In genomic region chr11:61577383-61578118, GRCh38 we compare ENCODE assay signal across 14 cellular contexts. TPM values are rescaled to one million over a fixed set of nuclear protein-coding genes. Genes with fewer than 3 reads are reported as not detected.
DNase-seq lines count a peak whose midpoint lies in the region; ATAC-seq and TF ChIP-seq lines count a peak whose summit lies in the region.
"Had no signal": no experiment of that assay in that cellular context is flagged by ENCODE, and none has a peak within 500 bp of the region (broad histone marks: within the 10 kb centered on the region; RNA-seq: fewer than 3 reads in every experiment).

No MANE protein-coding gene starts in this region.

- intact Hi-C loops in left ventricle myocardium inferior (cut with micrococcal nuclease) (no loop called here), stomach (cut with DNase I; ENCODE audit: low total_unique reads) (no loop called here)

- H3K27ac Mint-ChIP-seq in activated CD4-positive, alpha-beta T cell treated with anti-CD3 and anti-CD28 coated beads, Interleukin-2, amount 10 ng/mL, durations not matched to agents 7 days and 5 days: peak overlapping the region; percentile 5
- no peak overlapping the region for H3K27ac Mint-ChIP-seq in effector memory CD8-positive, alpha-beta T cell

- H3K9me3 ChIP-seq in left ventricle myocardium inferior (replicated peaks) (no peaks in the 10 kb centered on the region), stomach (no peaks in the 10 kb centered on the region)
- H3K9me3 ChIP-seq: BLaER1, pancreas had no signal

- H3K27ac ChIP-seq in left ventricle myocardium inferior (replicated peaks) (peak overlapping the region; percentile 69), stomach (no peak overlapping the region)
- H3K27ac ChIP-seq: BLaER1, pancreas had no signal

- WGBS in stomach, 5 donors: 68 to 74% (median 71%) methylated on average over 7 of the region's 7 CpGs

- H3K36me3 ChIP-seq in left ventricle myocardium inferior (no peaks in the 10 kb centered on the region), stomach (no peaks in the 10 kb centered on the region)
- H3K36me3 ChIP-seq: BLaER1, pancreas had no signal

- ATAC-seq in SK-N-SH treated with all-trans-retinoic acid at 6 μM for 48 hours (peak; percentile 41), GM18511 (IDR thresholded peaks at IDR 0.05; ENCODE audit: unreplicated experiment) (no peak), HG03025 (IDR thresholded peaks at IDR 0.05; ENCODE audit: low FRiP score, unreplicated experiment) (no peak)
- no peak for ATAC-seq in effector memory CD8-positive, alpha-beta T cell (replicated peaks)
- ATAC-seq: activated CD4-positive, CD25-positive, alpha-beta regulatory T cell treated with anti-CD3 and anti-CD28 coated beads, Interleukin-2, amount 50 U/mL, for 24 hours; GM12878; pancreas had no signal

- H3K27me3 ChIP-seq in left ventricle myocardium inferior (ENCODE audit: low read depth) (peaks cover 12% of the 10 kb centered on the region), stomach (peaks cover 11 to 41% (median 14%) of the 10 kb centered on the region in 3 donors)
- H3K27me3 ChIP-seq: pancreas had no signal

- TF ChIP-seq EP300 in stomach (IDR thresholded peaks at IDR 0.05): no peak

- H3K4me1 ChIP-seq in left ventricle myocardium inferior: peaks cover 65% of the 10 kb centered on the region
- H3K4me1 ChIP-seq in stomach: peaks cover 12 to 27% (median 19%) of the 10 kb centered on the region in 4 donors

- H3K27me3 Mint-ChIP-seq in activated CD4-positive, alpha-beta T cell treated with anti-CD3 and anti-CD28 coated beads, Interleukin-2, amount 10 ng/mL, durations not matched to agents 7 days and 5 days: peaks cover 39% of the 10 kb centered on the region
- H3K27me3 Mint-ChIP-seq in effector memory CD8-positive, alpha-beta T cell: peaks cover 53 to 87% of the 10 kb centered on the region in 2 donors

- DNase-seq in activated CD4-positive, alpha-beta T cell treated with anti-CD3 and anti-CD28 coated beads, Interleukin-2, amount 10 ng/mL, durations not matched to agents 7 days and 5 days: no peak
- DNase-seq in activated CD4-positive, alpha-beta T cell treated with anti-CD3 and anti-CD28 coated beads, Interleukin-2, amount 50 U/mL, for 4 hours: no peak
- DNase-seq in left ventricle myocardium inferior (peak; percentile 48), stomach (peak; percentile 32)
- no peak for DNase-seq in effector memory CD8-positive, alpha-beta T cell
- DNase-seq: activated effector memory CD4-positive, alpha-beta T cell treated with anti-CD3 and anti-CD28 coated beads, Interleukin-2, amount 50 U/mL, for 16 hours; MM.1S had no signal

- no peak overlapping the region for H3K4me3 Mint-ChIP-seq in activated CD4-positive, alpha-beta T cell treated with anti-CD3 and anti-CD28 coated beads, Interleukin-2, amount 10 ng/mL, durations not matched to agents 7 days and 5 days
- H3K4me3 Mint-ChIP-seq in effector memory CD8-positive, alpha-beta T cell: no peak overlapping the region

- no peak for TF ChIP-seq POLR2A in stomach (IDR thresholded peaks at IDR 0.05)

- POLR2A ChIA-PET in activated CD4-positive, alpha-beta T cell treated with anti-CD3 and anti-CD28 coated beads, Interleukin-2, amount 10 ng/mL, durations not matched to agents 7 days and 5 days (lab: Charles Lee): no interaction called here

- peaks cover 14% of the 10 kb centered on the region for H3K4me1 Mint-ChIP-seq in activated CD4-positive, alpha-beta T cell treated with anti-CD3 and anti-CD28 coated beads, Interleukin-2, amount 10 ng/mL, durations not matched to agents 7 days and 5 days
- peaks cover 9 to 14% of the 10 kb centered on the region in 2 donors for H3K4me1 Mint-ChIP-seq in effector memory CD8-positive, alpha-beta T cell (ENCODE audit: low read depth in 2 of 2)

- TF ChIP-seq CTCF in left ventricle myocardium inferior (IDR thresholded peaks at IDR 0.05; ENCODE audit: borderline replicate concordance) (peak; percentile 58), stomach (IDR thresholded peaks at IDR 0.05) (peak in 1 of 7 experiments; percentile 13)

- CTCF ChIA-PET in activated CD4-positive, alpha-beta T cell treated with anti-CD3 and anti-CD28 coated beads, Interleukin-2, amount 10 ng/mL, durations not matched to agents 7 days and 5 days (lab: Charles Lee): no interaction called here

- no peaks in the 10 kb centered on the region for H3K9me3 Mint-ChIP-seq in activated CD4-positive, alpha-beta T cell treated with anti-CD3 and anti-CD28 coated beads, Interleukin-2, amount 10 ng/mL, durations not matched to agents 7 days and 5 days
- no peaks in the 10 kb centered on the region for H3K9me3 Mint-ChIP-seq in effector memory CD8-positive, alpha-beta T cell

- no peak overlapping the region for H3K4me3 ChIP-seq in left ventricle myocardium inferior
- no peak overlapping the region for H3K4me3 ChIP-seq in stomach
- H3K4me3 ChIP-seq: BLaER1, GM12878, pancreas had no signal

- H3K36me3 Mint-ChIP-seq in activated CD4-positive, alpha-beta T cell treated with anti-CD3 and anti-CD28 coated beads, Interleukin-2, amount 10 ng/mL, durations not matched to agents 7 days and 5 days (ENCODE audit: low read depth): no peaks in the 10 kb centered on the region
- H3K36me3 Mint-ChIP-seq in effector memory CD8-positive, alpha-beta T cell (ENCODE audit: insufficient read depth): peaks cover 16% of the 10 kb centered on the region

TF ChIP-seq in SK-N-SH treated with all-trans-retinoic acid at 6 μM for 48 hours, 23 proteins besides CTCF, POLR2A, EP300 and RAD21:
- TF ChIP-seq CSRNP3 (CRISPR knock-in tag; IDR thresholded peaks at IDR 0.05) (no peak), RARB (CRISPR knock-in tag; IDR thresholded peaks at IDR 0.05) (no peak)

RNA-seq across cellular contexts. Expression of gene SYT7, which starts 3.3 kb away (rescaled TPM):
- not detected for total RNA-seq in activated CD4-positive, alpha-beta T cell treated with anti-CD3 and anti-CD28 coated beads, Interleukin-2, amount 10 ng/mL, durations not matched to agents 7 days and 5 days
- 18.9 TPM for total RNA-seq in left ventricle myocardium inferior
- total RNA-seq in stomach: 1 to 10 TPM in 3 of 5 donors, under 1 TPM in 1, not detected in 1; 0.92 to 8.4 (median 2.9) TPM
- polyA plus RNA-seq in stomach: 1 to 10 TPM; 1.2 to 1.5 (median 1.4) TPM
- total RNA-seq: GM12878 had no signal
- polyA plus RNA-seq: GM12878 had no signal

Comparison
In these comparisons a context has a peak if more than half of its experiments do, and no peak if none do; other contexts are left out.
1. DNase-seq: peak in left ventricle myocardium inferior (single experiment) and stomach (single experiment); none in activated CD4-positive, alpha-beta T cell treated with anti-CD3 and anti-CD28 coated beads, Interleukin-2, amount 10 ng/mL, durations not matched to agents 7 days and 5 days (single experiment), activated CD4-positive, alpha-beta T cell treated with anti-CD3 and anti-CD28 coated beads, Interleukin-2, amount 50 U/mL, for 4 hours (0 of 2) and effector memory CD8-positive, alpha-beta T cell (0 of 3).